In genomic region chr7:99617187-99617781, GRCh38 we compare ENCODE assay signal across 8 cellular contexts. TPM values are rescaled to one million over a fixed set of nuclear protein-coding genes. Genes with fewer than 3 reads are reported as not detected.
DNase-seq lines count a peak whose midpoint lies in the region; ATAC-seq and TF ChIP-seq lines count a peak whose summit lies in the region.

No MANE protein-coding gene starts in this region.

- WGBS in mesodermal cell (ENCODE audit: insufficient coverage in 2 of 2), 2 experiments, result 17 to 20% methylated on average over 19 to 22 of the region's 22 CpGs

- no peaks in the 10 kb centered on the region for H3K27me3 ChIP-seq in CD4-positive, CD25-positive, alpha-beta regulatory T cell (ENCODE audit: control insufficient read depth, insufficient read depth, low read length)

- no peaks in the 10 kb centered on the region for H3K27me3 Mint-ChIP-seq in CD4-positive, CD25-positive, alpha-beta regulatory T cell

- no peaks in the 10 kb centered on the region for H3K9me3 ChIP-seq in CD4-positive, CD25-positive, alpha-beta regulatory T cell (ENCODE audit: control insufficient read depth in 2 of 2, low read length in 2 of 2)
- no peaks in the 10 kb centered on the region for H3K9me3 ChIP-seq in mesodermal cell (ENCODE audit: control insufficient read depth, low read length)

- H3K4me3 ChIP-seq in CD4-positive, CD25-positive, alpha-beta regulatory T cell (ENCODE audit: low read depth, low read length), result peak overlapping the region; percentile 85
- H3K4me3 ChIP-seq in astrocyte of the cerebellum (ENCODE audit: low read depth, low read length) (peak overlapping the region; percentile 64), mesodermal cell (ENCODE audit: extremely low read depth, insufficient read depth, low read length, poor library complexity, severe bottlenecking) (peak overlapping the region; percentile 95)

- peaks cover 11 to 54% (median 35%) of the 10 kb centered on the region in 4 donors for H3K4me1 Mint-ChIP-seq in CD4-positive, CD25-positive, alpha-beta regulatory T cell

- in situ Hi-C loops in astrocyte of the cerebellum (cut with HindIII; ENCODE audit: low sequenced_read_pairs), result loop anchor here (10.0 kb wide), 1 partner anchor 52 kb away; no protein-coding TSS in a partner anchor

- TF ChIP-seq CTCF in astrocyte of the cerebellum (IDR thresholded peaks at IDR 0.05; ENCODE audit: low read depth, low read length, missing control alignments), result no peak

- H3K9me3 Mint-ChIP-seq in CD4-positive, CD25-positive, alpha-beta regulatory T cell, result peaks cover 0 to 2% (median 0%) of the 10 kb centered on the region in 7 donors

- no peak for ATAC-seq in CD4-positive, CD25-positive, alpha-beta regulatory T cell (ENCODE audit: low read depth in 2 of 2)
- ATAC-seq in HG03064 (IDR thresholded peaks at IDR 0.05; ENCODE audit: low read depth, unreplicated experiment) (peak; percentile 17), GM21390 (IDR thresholded peaks at IDR 0.05; ENCODE audit: unreplicated experiment) (no peak), GM18502 (IDR thresholded peaks at IDR 0.05; ENCODE audit: poor library complexity, unreplicated experiment) (no peak)

- H3K4me1 ChIP-seq in CD4-positive, CD25-positive, alpha-beta regulatory T cell (ENCODE audit: control insufficient read depth, insufficient read depth, low read length, poor library complexity, severe bottlenecking), result peaks cover 21% of the 10 kb centered on the region
- H3K4me1 ChIP-seq in mesodermal cell (ENCODE audit: control insufficient read depth, insufficient read depth, low read length, poor library complexity, severe bottlenecking), result peaks cover 21% of the 10 kb centered on the region

- no peak for DNase-seq in CD4-positive, CD25-positive, alpha-beta regulatory T cell
- no peak for DNase-seq in astrocyte of the cerebellum (ENCODE audit: low read depth)
- no peak for DNase-seq in GM19240 (ENCODE audit: insufficient read length, low spot score)
- DNase-seq in T1000 (lab: John Stamatoyannopoulos, UW), result no peak

- H3K36me3 ChIP-seq in CD4-positive, CD25-positive, alpha-beta regulatory T cell (ENCODE audit: control insufficient read depth, insufficient read depth, low read length), result peaks cover 37% of the 10 kb centered on the region
- peaks cover 39% of the 10 kb centered on the region for H3K36me3 ChIP-seq in mesodermal cell (ENCODE audit: control insufficient read depth, insufficient read depth, low read length)

- peak overlapping the region; percentile 97 to 99 (median 98) for H3K27ac Mint-ChIP-seq in CD4-positive, CD25-positive, alpha-beta regulatory T cell

- H3K36me3 Mint-ChIP-seq in CD4-positive, CD25-positive, alpha-beta regulatory T cell, result peaks cover 29% of the 10 kb centered on the region

- peak overlapping the region; percentile 86 for H3K27ac ChIP-seq in CD4-positive, CD25-positive, alpha-beta regulatory T cell (ENCODE audit: insufficient read depth, low read length, poor library complexity, severe bottlenecking)
- peak overlapping the region; percentile 64 for H3K27ac ChIP-seq in mesodermal cell (ENCODE audit: low read depth, low read length, severe bottlenecking)

- peak overlapping the region; percentile 94 to 99 (median 98) for H3K4me3 Mint-ChIP-seq in CD4-positive, CD25-positive, alpha-beta regulatory T cell

RNA-seq across cellular contexts. Expression of gene ZSCAN25, which starts 0.5 kb away (rescaled TPM):
- 47.3 TPM for total RNA-seq in CD4-positive, CD25-positive, alpha-beta regulatory T cell
- 10 to 100 TPM in 3 of 4 donors, 1 to 10 TPM in 1; 9.9 to 20.4 (median 14.0) TPM for polyA plus RNA-seq in CD4-positive, CD25-positive, alpha-beta regulatory T cell
- polyA plus RNA-seq in mesodermal cell (2013, experiment 1 of 2), result 7.3 TPM
- 7.6 TPM for polyA plus RNA-seq in mesodermal cell (2013, experiment 2 of 2)

RNA-seq across cellular contexts. Expression of gene TMEM225B, which starts 19.2 kb away (rescaled TPM):
- 1.1 TPM for total RNA-seq in CD4-positive, CD25-positive, alpha-beta regulatory T cell
- polyA plus RNA-seq in CD4-positive, CD25-positive, alpha-beta regulatory T cell, result 1 to 10 TPM in 2 of 4 donors, under 1 TPM in 2; 0.67 to 2.3 (median 1.00) TPM
- polyA plus RNA-seq in mesodermal cell (2013, experiment 1 of 2), result 1.5 TPM
- 1.4 TPM for polyA plus RNA-seq in mesodermal cell (2013, experiment 2 of 2)

RNA-seq across cellular contexts. Expression of gene ZNF655, which starts 58.8 kb away (rescaled TPM):
- 148 TPM for total RNA-seq in CD4-positive, CD25-positive, alpha-beta regulatory T cell
- polyA plus RNA-seq in CD4-positive, CD25-positive, alpha-beta regulatory T cell, result 100 to 1,000 TPM in 1 of 4 donors, 10 to 100 TPM in 3; 89.9 to 121 (median 95.5) TPM
- polyA plus RNA-seq in mesodermal cell (2013, experiment 1 of 2), result 45.9 TPM
- 47.1 TPM for polyA plus RNA-seq in mesodermal cell (2013, experiment 2 of 2)
